Comparison of ENCODE assay signal across 8 cellular contexts in genomic region chr12:123532021-123532420, GRCh38. TPM values are rescaled to one million over a fixed set of nuclear protein-coding genes. Genes with fewer than 3 reads are reported as not detected.
DNase-seq lines count a peak whose midpoint lies in the region; ATAC-seq and TF ChIP-seq lines count a peak whose summit lies in the region.

No MANE protein-coding gene starts in this region.

- no peak overlapping the region for H3K9ac ChIP-seq in smooth muscle cell (ENCODE audit: low read depth)

- ATAC-seq in T-helper 17 cell: no peak
- no peak for ATAC-seq in HG03135 (IDR thresholded peaks at IDR 0.05; ENCODE audit: unreplicated experiment)

- TF ChIP-seq CTCF in smooth muscle cell (IDR thresholded peaks at IDR 0.05; ENCODE audit: borderline replicate concordance, insufficient read depth, poor library complexity, severe bottlenecking): no peak

- peaks cover 19% of the 10 kb centered on the region for H3K79me2 ChIP-seq in smooth muscle cell (ENCODE audit: low read depth)

- peaks cover 4% of the 10 kb centered on the region for H3F3A ChIP-seq in smooth muscle cell (ENCODE audit: low read depth)

- H2AFZ ChIP-seq in smooth muscle cell (ENCODE audit: low read depth): no peak overlapping the region

- peak; percentile 6 for DNase-seq in stimulated activated CD4-positive, alpha-beta T cell treated with anti-CD3 and anti-CD28 coated beads, Interleukin-1b, Interleukin-23, amount 100 ng/mL, for 48 hours
- no peak for DNase-seq in stimulated activated CD4-positive, alpha-beta T cell treated with anti-CD3 and anti-CD28 coated beads, Interleukin-4, amount 100 ng/mL, for 24 hours
- no peak for DNase-seq in T-helper 17 cell
- peak; percentile 20 for DNase-seq in glomerular visceral epithelial cell (ENCODE audit: extremely low spot score)
- DNase-seq in smooth muscle cell (lab: John Stamatoyannopoulos, UW; ENCODE audit: unreplicated experiment): no peak
- no peak for DNase-seq in NK-92 (lab: John Stamatoyannopoulos, UW; ENCODE audit: unreplicated experiment)
- DNase-seq in NCI-H748 treated with DMSO at 0.1 percent for 48 hours (lab: John Stamatoyannopoulos, UW): no peak

- 5% methylated on average over 1 of the region's 1 CpG for WGBS in smooth muscle cell (ENCODE audit: low lambda C conversion rate)

- H3K36me3 Mint-ChIP-seq in T-helper 17 cell (ENCODE audit: low read depth): peaks cover 2% of the 10 kb centered on the region

- peak overlapping the region; percentile 72 for H3K4me3 ChIP-seq in smooth muscle cell

- H3K27ac Mint-ChIP-seq in T-helper 17 cell: no peak overlapping the region

- no peak overlapping the region for H3K27ac ChIP-seq in smooth muscle cell (ENCODE audit: low read depth)

- H3K4me1 Mint-ChIP-seq in T-helper 17 cell: peaks cover 15% of the 10 kb centered on the region

- H3K27me3 ChIP-seq in smooth muscle cell (ENCODE audit: low read depth): no peaks in the 10 kb centered on the region

- H3K4me3 Mint-ChIP-seq in T-helper 17 cell: peak overlapping the region; percentile 85

- H3K36me3 ChIP-seq in smooth muscle cell (ENCODE audit: low read depth): no peaks in the 10 kb centered on the region

- no peaks in the 10 kb centered on the region for H4K20me1 ChIP-seq in smooth muscle cell (ENCODE audit: low read depth)

- H3K27me3 Mint-ChIP-seq in T-helper 17 cell: no peaks in the 10 kb centered on the region

- H3K4me2 ChIP-seq in smooth muscle cell: peak overlapping the region; percentile 95

- H3K9me3 ChIP-seq in T-helper 17 cell (ENCODE audit: control insufficient read depth, low read length, poor library complexity, severe bottlenecking): no peaks in the 10 kb centered on the region
- H3K9me3 ChIP-seq in smooth muscle cell (replicated peaks; ENCODE audit: low read depth): no peaks in the 10 kb centered on the region

- peaks cover 17% of the 10 kb centered on the region for H3K4me1 ChIP-seq in smooth muscle cell (ENCODE audit: low read depth)

RNA-seq across cellular contexts. Expression of gene RILPL1, which starts 1.5 kb away (rescaled TPM):
- total RNA-seq in T-helper 17 cell (1 to 10 TPM; 3.4 TPM), smooth muscle cell (13.2 and 17.9 TPM in 2 replicates)
- 29.8 and 36.3 TPM in 2 replicates for polyA plus RNA-seq in smooth muscle cell

RNA-seq across cellular contexts. Expression of gene TMED2, which starts 52.3 kb away (rescaled TPM):
- total RNA-seq in T-helper 17 cell: 100 to 1,000 TPM in 1 of 2 donors, 10 to 100 TPM in 1; 91.8 to 102 TPM
- 394 and 424 TPM in 2 replicates for total RNA-seq in smooth muscle cell
- 314 and 356 TPM in 2 replicates for polyA plus RNA-seq in smooth muscle cell

Comparison
In these comparisons a context has a peak if more than half of its experiments do, and no peak if none do; other contexts are left out.
1. DNase-seq: peak in stimulated activated CD4-positive, alpha-beta T cell treated with anti-CD3 and anti-CD28 coated beads, Interleukin-1b, Interleukin-23, amount 100 ng/mL, for 48 hours (single experiment) and glomerular visceral epithelial cell (single experiment); none in stimulated activated CD4-positive, alpha-beta T cell treated with anti-CD3 and anti-CD28 coated beads, Interleukin-4, amount 100 ng/mL, for 24 hours (single experiment), T-helper 17 cell (0 of 3), smooth muscle cell (single experiment), NK-92 (single experiment) and NCI-H748 treated with DMSO at 0.1 percent for 48 hours (single experiment).